ENCODE assay signal across 11 cellular contexts in the genomic region with DNA sequence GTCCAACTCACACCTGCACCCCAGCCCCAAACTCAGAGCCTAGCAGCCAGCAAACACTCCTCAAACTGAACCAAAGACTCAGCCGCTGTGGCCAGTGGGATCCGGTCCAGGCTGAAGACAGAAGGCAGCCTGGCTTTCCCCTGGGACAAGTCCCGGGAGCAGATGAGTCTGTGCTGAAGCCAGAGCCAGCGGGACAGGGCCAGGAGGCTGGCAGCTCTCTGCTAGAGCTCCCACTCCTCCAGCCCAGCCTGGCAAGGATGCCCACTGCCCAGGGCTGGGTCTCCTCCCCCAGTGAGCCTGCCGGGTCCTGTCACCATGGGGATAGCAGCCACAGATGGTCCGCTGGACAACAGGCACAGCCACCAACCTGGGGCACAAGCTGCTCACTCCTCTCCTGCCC. TPM values are rescaled to one million over a fixed set of nuclear protein-coding genes. Genes with fewer than 3 reads are reported as not detected.
DNase-seq lines count a peak whose midpoint lies in the region; ATAC-seq, FAIRE-seq and TF ChIP-seq lines count a peak whose summit lies in the region.
"Had no signal": no experiment of that assay in that cellular context is flagged by ENCODE, and none has a peak within 500 bp of the region (broad histone marks: within the 10 kb centered on the region; RNA-seq: fewer than 3 reads in every experiment).

No MANE protein-coding gene starts in this region.

- TF ChIP-seq CTCF in astrocyte (IDR thresholded peaks at IDR 0.05; ENCODE audit: insufficient read depth, low read depth, low read length) (no peak), psoas muscle (IDR thresholded peaks at IDR 0.05) (no peak)

- no peaks in the 10 kb centered on the region for H3K9me3 ChIP-seq in astrocyte (ENCODE audit: insufficient read depth, low read depth, low read length)
- no peaks in the 10 kb centered on the region for H3K9me3 ChIP-seq in psoas muscle

- peaks cover 17% of the 10 kb centered on the region for H3K27me3 Mint-ChIP-seq in astrocyte (ENCODE audit: low read depth, unreplicated experiment)
- peaks cover 22% of the 10 kb centered on the region for H3K27me3 Mint-ChIP-seq in activated CD8-positive, alpha-beta memory T cell treated with anti-CD3 and anti-CD28 coated beads, Interleukin-2, amount 10 ng/mL, durations not matched to agents 7 days and 5 days

- WGBS in psoas muscle, 3 donors: 9 to 14% (median 11%) methylated on average over 6 of the region's 6 CpGs

- no peaks in the 10 kb centered on the region for H3K9me3 Mint-ChIP-seq in astrocyte (ENCODE audit: unreplicated experiment)
- no peaks in the 10 kb centered on the region for H3K9me3 Mint-ChIP-seq in activated CD8-positive, alpha-beta memory T cell treated with anti-CD3 and anti-CD28 coated beads, Interleukin-2, amount 10 ng/mL, durations not matched to agents 7 days and 5 days (ENCODE audit: low read depth)
- H3K9me3 Mint-ChIP-seq: CD4-positive, CD25-positive, alpha-beta regulatory T cell had no signal

- H3K27ac Mint-ChIP-seq in astrocyte (ENCODE audit: unreplicated experiment): no peak overlapping the region
- no peak overlapping the region for H3K27ac Mint-ChIP-seq in activated CD8-positive, alpha-beta memory T cell treated with anti-CD3 and anti-CD28 coated beads, Interleukin-2, amount 10 ng/mL, durations not matched to agents 7 days and 5 days

- no peaks in the 10 kb centered on the region for H3K36me3 ChIP-seq in astrocyte (ENCODE audit: insufficient read depth, low read length)
- no peaks in the 10 kb centered on the region for H3K36me3 ChIP-seq in psoas muscle (ENCODE audit: insufficient read depth in 1 of 2, low read depth in 1 of 2)

- CTCF ChIA-PET in activated CD8-positive, alpha-beta memory T cell treated with anti-CD3 and anti-CD28 coated beads, Interleukin-2, amount 10 ng/mL, durations not matched to agents 7 days and 5 days (lab: Charles Lee): interaction anchor here (1.3 to 1.9 kb wide), 2 partner anchors 12 to 38 kb away, joined by 3 to 4 read pairs; no protein-coding TSS in a partner anchor

- no peaks in the 10 kb centered on the region for H3K4me1 Mint-ChIP-seq in astrocyte (ENCODE audit: low read depth, unreplicated experiment)
- H3K4me1 Mint-ChIP-seq in activated CD8-positive, alpha-beta memory T cell treated with anti-CD3 and anti-CD28 coated beads, Interleukin-2, amount 10 ng/mL, durations not matched to agents 7 days and 5 days: peaks cover 23% of the 10 kb centered on the region

- H3K4me1 ChIP-seq in astrocyte (ENCODE audit: insufficient read depth, low read length): peaks cover 11% of the 10 kb centered on the region
- H3K4me1 ChIP-seq in psoas muscle: peaks cover 18% of the 10 kb centered on the region

- no peaks in the 10 kb centered on the region for H4K20me1 ChIP-seq in astrocyte (ENCODE audit: insufficient read depth, low read length)

- no peaks in the 10 kb centered on the region for H3K36me3 Mint-ChIP-seq in astrocyte (ENCODE audit: low read depth, unreplicated experiment)
- H3K36me3 Mint-ChIP-seq in activated CD8-positive, alpha-beta memory T cell treated with anti-CD3 and anti-CD28 coated beads, Interleukin-2, amount 10 ng/mL, durations not matched to agents 7 days and 5 days: no peaks in the 10 kb centered on the region
- H3K36me3 Mint-ChIP-seq: CD4-positive, CD25-positive, alpha-beta regulatory T cell had no signal

- H2AFZ ChIP-seq in astrocyte (ENCODE audit: low read depth, low read length): no peak overlapping the region

- no peak overlapping the region for H3K9ac ChIP-seq in astrocyte (ENCODE audit: low read length)

- H3K4me2 ChIP-seq in astrocyte (ENCODE audit: low read length): peak overlapping the region; percentile 31

- H3K27me3 ChIP-seq in astrocyte (ENCODE audit: insufficient read depth, low read length): no peaks in the 10 kb centered on the region
- H3K27me3 ChIP-seq in psoas muscle (ENCODE audit: insufficient read depth in 3 of 3, low read length in 2 of 3): peaks cover 0 to 5% (median 0%) of the 10 kb centered on the region in 3 donors

- no peak overlapping the region for H3K4me3 Mint-ChIP-seq in astrocyte (ENCODE audit: unreplicated experiment)
- no peak overlapping the region for H3K4me3 Mint-ChIP-seq in activated CD8-positive, alpha-beta memory T cell treated with anti-CD3 and anti-CD28 coated beads, Interleukin-2, amount 10 ng/mL, durations not matched to agents 7 days and 5 days
- H3K4me3 Mint-ChIP-seq: CD4-positive, CD25-positive, alpha-beta regulatory T cell had no signal

- DNase-seq in C1 segment of cervical spinal cord (lab: John Stamatoyannopoulos, UW) (peak in 9 of 14 donors; percentile 40 to 88 (median 55)), astrocyte (ENCODE audit: low read depth) (no peak), left ventricle myocardium superior (no peak), psoas muscle (peak; percentile 66 to 77), DMS53 (lab: John Stamatoyannopoulos, UW) (no peak), NCI-H226 (no peak), T-helper 1 cell (no peak)
- DNase-seq in activated CD8-positive, alpha-beta memory T cell treated with anti-CD3 and anti-CD28 coated beads, Interleukin-2, amount 10 ng/mL, durations not matched to agents 7 days and 5 days: no peak
- DNase-seq: activated CD8-positive, alpha-beta memory T cell treated with anti-CD3 and anti-CD28 coated beads for 24 hours; CD4-positive, CD25-positive, alpha-beta regulatory T cell; NCI-H1417 treated with DMSO at 0.1 percent for 48 hours had no signal

- no peak overlapping the region for H3K27ac ChIP-seq in astrocyte (ENCODE audit: low read depth, low read length)
- peak overlapping the region; percentile 67 for H3K27ac ChIP-seq in psoas muscle

- intact Hi-C loops in left ventricle myocardium superior (cut with micrococcal nuclease) (no loop called here), psoas muscle (cut with DNase I) (no loop called here)

- no peak overlapping the region for H3K4me3 ChIP-seq in astrocyte (ENCODE audit: insufficient read depth, low read depth, low read length)
- H3K4me3 ChIP-seq in psoas muscle: no peak overlapping the region

- no peaks in the 10 kb centered on the region for H3K79me2 ChIP-seq in astrocyte (ENCODE audit: insufficient read depth, low read length)

- FAIRE-seq in astrocyte (lab: Jason Lieb, UNC): no peak

- ATAC-seq in left ventricle myocardium superior: peak; percentile 50
- peak; percentile 65 to 83 (median 75) for ATAC-seq in psoas muscle
- ATAC-seq in activated CD8-positive, alpha-beta memory T cell treated with anti-CD3 and anti-CD28 coated beads, Interleukin-2, amount 10 ng/mL, durations not matched to agents 7 days and 5 days: no peak

RNA-seq across cellular contexts. Expression of a gene that starts 42.9 kb away (rescaled TPM):
- 21.3 and 23.6 TPM in 2 replicates for total RNA-seq in astrocyte
- total RNA-seq in left ventricle myocardium superior: 2.9 TPM
- 1 to 10 TPM in 3 of 4 donors, under 1 TPM in 1; 0.96 to 2.9 (median 2.5) TPM for total RNA-seq in psoas muscle
- polyA plus RNA-seq in psoas muscle: 1 to 10 TPM in 1 of 3 donors, under 1 TPM in 2; 0.48 to 1.6 (median 0.75) TPM
- 10 to 100 TPM; 20.0 to 35.7 TPM for total RNA-seq in activated CD8-positive, alpha-beta memory T cell treated with anti-CD3 and anti-CD28 coated beads, Interleukin-2, amount 10 ng/mL, durations not matched to agents 7 days and 5 days

Comparison
In these comparisons a context has a peak if more than half of its experiments do, and no peak if none do; other contexts are left out.
1. DNase-seq: peak in C1 segment of cervical spinal cord (9 of 14) and psoas muscle (2 of 2); none in astrocyte (single experiment), left ventricle myocardium superior (single experiment), activated CD8-positive, alpha-beta memory T cell treated with anti-CD3 and anti-CD28 coated beads, Interleukin-2, amount 10 ng/mL, durations not matched to agents 7 days and 5 days (single experiment), DMS53 (single experiment), NCI-H226 (single experiment) and T-helper 1 cell (0 of 5).